Comparison of ENCODE assay signal across 25 cellular contexts in the genomic region with DNA sequence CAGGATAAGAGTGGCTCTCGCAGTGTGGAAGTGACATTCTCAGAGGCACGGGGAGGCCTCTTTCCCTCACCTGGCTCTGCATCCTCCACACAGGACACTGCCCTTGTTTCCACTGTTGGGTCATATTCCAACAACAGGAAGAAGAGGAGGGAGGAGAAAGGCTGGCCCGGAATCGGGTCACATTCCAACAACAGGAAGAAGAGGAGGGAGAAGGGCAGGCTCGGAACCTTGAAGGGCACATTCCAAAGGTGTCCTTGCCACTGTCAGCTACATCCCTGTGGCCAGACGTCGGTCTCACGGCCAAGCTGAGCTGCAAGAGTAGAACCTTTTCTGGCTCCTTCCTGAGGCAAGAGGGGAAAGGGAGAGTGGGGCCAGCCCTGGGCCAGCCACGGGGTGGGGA. TPM values are rescaled to one million over a fixed set of nuclear protein-coding genes. Genes with fewer than 3 reads are reported as not detected.
"Had no signal": no experiment of that assay in that cellular context is flagged by ENCODE, and none has a peak within 500 bp of the region (broad histone marks: within the 10 kb centered on the region; RNA-seq: fewer than 3 reads in every experiment).

No MANE protein-coding gene starts in this region.

- H3K4me1 Mint-ChIP-seq: central memory CD8-positive, alpha-beta T cell; immature natural killer cell had no signal

- H3K27me3 ChIP-seq: right atrium auricular region had no signal

- H3K4me3 ChIP-seq: esophagus squamous epithelium, gastroesophageal sphincter, left ventricle myocardium inferior, lung, right atrium auricular region, stomach, thoracic aorta, transverse colon had no signal

- H3K4me3 Mint-ChIP-seq: central memory CD8-positive, alpha-beta T cell; immature natural killer cell; natural killer cell treated with Interleukin-12 subunit alpha and Interleukin-12 subunit beta and Interleukin-15 and Interleukin-18, amount 100 ng/mL, for 72 hours had no signal

- H3K27ac ChIP-seq: epithelial cell of prostate, esophagus squamous epithelium, gastroesophageal sphincter, left ventricle myocardium inferior, right atrium auricular region, stomach, thoracic aorta, transverse colon had no signal

- H3K27ac Mint-ChIP-seq: immature natural killer cell; natural killer cell treated with Interleukin-12 subunit alpha and Interleukin-12 subunit beta and Interleukin-15 and Interleukin-18, amount 100 ng/mL, for 72 hours had no signal

- H3K9me3 ChIP-seq: right atrium auricular region, thoracic aorta, transverse colon had no signal

- H3K36me3 ChIP-seq: esophagus squamous epithelium, gastroesophageal sphincter, left ventricle myocardium inferior, right atrium auricular region, stomach, thoracic aorta, transverse colon had no signal

- H3K4me1 ChIP-seq: gastroesophageal sphincter, left ventricle myocardium inferior, right atrium auricular region, stomach, transverse colon had no signal

- DNase-seq: cortex of kidney; effector memory CD4-positive, alpha-beta T cell; esophagus squamous epithelium; foreskin fibroblast; glutamatergic neuron; immature natural killer cell; left ventricle myocardium inferior; mesenchymal stem cell; midbrain; stimulated activated CD4-positive, alpha-beta T cell treated with anti-CD3 and anti-CD28 coated beads, Interleukin-2, amount 100 ng/mL, for 24 hours; stimulated activated naive CD4-positive, alpha-beta T cell; stomach; substantia nigra; transverse colon had no signal

- ATAC-seq: gastroesophageal sphincter; natural killer cell treated with Interleukin-12 subunit alpha and Interleukin-12 subunit beta and Interleukin-15 and Interleukin-18, amount 100 ng/mL, for 72 hours had no signal

RNA-seq across cellular contexts. Expression of gene CHRNA4, which starts 25.4 kb away (rescaled TPM):
- total RNA-seq: esophagus squamous epithelium; gastroesophageal sphincter; natural killer cell treated with Interleukin-12 subunit alpha and Interleukin-12 subunit beta and Interleukin-15 and Interleukin-18, amount 100 ng/mL, for 72 hours; osteocyte; posterior vena cava; right atrium auricular region; thoracic aorta; ureter had no signal
- polyA plus RNA-seq: immature natural killer cell, keratinocyte had no signal

RNA-seq across cellular contexts. Expression of gene COL20A1, which starts 42.7 kb away (rescaled TPM):
- total RNA-seq: esophagus squamous epithelium; gastroesophageal sphincter; left ventricle myocardium inferior; natural killer cell treated with Interleukin-12 subunit alpha and Interleukin-12 subunit beta and Interleukin-15 and Interleukin-18, amount 100 ng/mL, for 72 hours; osteocyte; right atrium auricular region; thoracic aorta; ureter had no signal
- polyA plus RNA-seq: immature natural killer cell, keratinocyte had no signal
